Comparison of ENCODE assay signal across 1 cellular context in genomic region chr11:86577663-86578636, GRCh38.
TF ChIP-seq lines count a peak whose summit lies in the region.

No MANE protein-coding gene starts in this region.

TF ChIP-seq in HepG2, 621 proteins besides CTCF, POLR2A, EP300 and RAD21 (continued from another document):
- TF ChIP-seq PAXIP1 (CRISPR knock-in tag; conservative IDR thresholded peaks at IDR 0.05) = 0 out of 2 replicates have a peak, but pooled peaks have one; percentile 19
- no peak for TF ChIP-seq ZHX1 (CRISPR knock-in tag; IDR thresholded peaks at IDR 0.05; ENCODE audit: low read depth)
- TF ChIP-seq BCL6 (CRISPR knock-in tag; IDR thresholded peaks at IDR 0.05) = 0 out of 2 replicates have a peak, but pooled peaks have one; percentile 30
- TF ChIP-seq ZNF160 (CRISPR knock-in tag; IDR thresholded peaks at IDR 0.05) = no peak
- 0 out of 2 replicates have a peak, but pooled peaks have one; percentile 13 for TF ChIP-seq ZNF644 (CRISPR knock-in tag; IDR thresholded peaks at IDR 0.05; ENCODE audit: low read depth)
- no peak for TF ChIP-seq NFKBIZ (CRISPR knock-in tag; IDR thresholded peaks at IDR 0.05)
- no peak for TF ChIP-seq ZNF335 (CRISPR knock-in tag; IDR thresholded peaks at IDR 0.05)
- TF ChIP-seq TFE3 (CRISPR knock-in tag; IDR thresholded peaks at IDR 0.05) = 0 out of 2 replicates have a peak, but pooled peaks have one; percentile 58
- no peak for TF ChIP-seq KDM4B (CRISPR knock-in tag; IDR thresholded peaks at IDR 0.05)
- TF ChIP-seq ZNF687 (CRISPR knock-in tag; IDR thresholded peaks at IDR 0.05) = no peak
- TF ChIP-seq HBP1 (CRISPR knock-in tag; IDR thresholded peaks at IDR 0.05; ENCODE audit: low read depth) = no peak
- TF ChIP-seq FOSL2 (CRISPR knock-in tag; IDR thresholded peaks at IDR 0.05) = 0 out of 2 replicates have a peak, but pooled peaks have one; percentile 19
- peak; percentile 68 for TF ChIP-seq TEAD3 (CRISPR knock-in tag; optimal IDR thresholded peaks at IDR 0.05; ENCODE audit: borderline replicate concordance)
- TF ChIP-seq BCLAF1 (IDR thresholded peaks at IDR 0.05) = no peak
- no peak for TF ChIP-seq HCFC1 (IDR thresholded peaks at IDR 0.05; ENCODE audit: low read depth, low read length)
- TF ChIP-seq NR0B2 (CRISPR knock-in tag; IDR thresholded peaks at IDR 0.05) = no peak
- TF ChIP-seq ARID5B (CRISPR knock-in tag; IDR thresholded peaks at IDR 0.05) = peak; percentile 33; the same call in 1 of the 2 replicates
- TF ChIP-seq SOX5 (CRISPR knock-in tag; IDR thresholded peaks at IDR 0.05; ENCODE audit: borderline replicate concordance) = peak; percentile 55; the same call in 1 of the 2 replicates
- TF ChIP-seq CENPT (CRISPR knock-in tag; IDR thresholded peaks at IDR 0.05; ENCODE audit: low read depth) = no peak
- TF ChIP-seq ZNF740 (CRISPR knock-in tag; IDR thresholded peaks at IDR 0.05) = no peak
